10 cellular contexts compared by ENCODE assay signal in the genomic region with DNA sequence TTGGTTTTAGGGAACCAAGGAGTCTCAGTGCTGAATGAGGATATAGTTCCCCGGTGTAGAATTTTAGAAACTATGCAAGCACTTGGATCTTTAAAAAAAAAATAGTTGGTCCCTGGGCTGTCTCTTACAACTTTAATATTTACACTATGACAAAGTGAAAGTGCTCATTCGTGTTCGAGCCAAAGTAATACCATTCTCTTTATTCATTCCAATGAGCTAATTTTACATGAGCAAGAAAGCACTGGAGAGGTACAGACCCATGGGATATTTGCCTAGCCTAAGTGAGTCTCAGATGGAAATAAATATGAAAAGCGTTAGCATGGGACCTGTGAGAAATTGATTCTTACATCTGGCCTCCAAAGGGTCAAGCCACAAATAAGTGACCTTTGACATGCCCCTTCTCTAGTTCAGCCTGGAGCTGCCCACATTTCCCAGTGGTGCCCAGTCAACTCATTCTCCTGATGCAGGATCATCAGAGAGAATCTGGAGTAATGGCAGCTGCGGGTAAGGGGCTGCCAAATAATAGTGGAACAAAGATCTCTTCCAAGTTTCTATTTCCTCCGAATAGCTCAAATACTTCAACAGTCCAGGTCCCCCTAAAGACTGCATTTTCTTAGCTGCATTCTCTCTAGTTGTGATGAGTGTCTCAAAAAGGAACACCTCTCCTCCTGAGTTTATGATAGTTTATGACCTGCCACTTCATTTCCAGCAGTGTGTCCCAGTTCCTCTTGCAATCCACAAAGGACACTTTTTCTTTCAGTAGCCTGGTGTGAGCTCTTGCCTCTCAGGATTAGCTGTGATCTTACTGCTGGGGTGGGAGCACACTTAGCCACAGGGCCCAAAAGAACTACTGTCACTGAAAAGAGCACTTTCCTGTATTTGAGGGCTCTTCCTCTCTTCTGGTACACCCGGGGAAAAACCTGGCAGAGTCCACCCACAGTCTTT.
A peak's percentile ranks its signal among the peaks of the same experiment; 100 is the strongest.
DNase-seq lines count a peak whose midpoint lies in the region; ATAC-seq, FAIRE-seq and TF ChIP-seq lines count a peak whose summit lies in the region.
"Had no signal": no experiment of that assay in that cellular context is flagged by ENCODE, and none has a peak within 500 bp of the region (broad histone marks: within the 10 kb centered on the region; RNA-seq: fewer than 3 reads in every experiment).

No MANE protein-coding gene starts in this region.

- FAIRE-seq in A549 (lab: Jason Lieb, UNC) (no peak), bronchial epithelial cell (lab: Jason Lieb, UNC) (no peak)

- 0 out of 3 replicates have a peak, but pooled peaks cover 3% of the 10 kb centered on the region for H3K4me1 ChIP-seq in A549
- H3K4me1 ChIP-seq: vagina had no signal

- no peak for DNase-seq in A549 (ENCODE audit: low read depth in 1 of 2, low spot score in 1 of 2)
- peak; percentile 21 for DNase-seq in HFFc6
- DNase-seq in bronchial epithelial cell (ENCODE audit: low read depth), result peak; percentile 82
- no peak for DNase-seq in memory B cell (ENCODE audit: low spot score in 2 of 2)
- DNase-seq in activated gamma-delta T cell treated with Interleukin-2 at 50 U/mL for 16 hours, result no peak
- DNase-seq in T-helper 9 cell, result no peak
- DNase-seq in HK-2 (ENCODE audit: unreplicated experiment), result no peak
- no peak for DNase-seq in NCI-H524 (lab: John Stamatoyannopoulos, UW)

- no peak for ATAC-seq in A549
- no peak for ATAC-seq in memory B cell (ENCODE audit: low read depth)

- no peak for TF ChIP-seq RAD21 in A549 (conservative IDR thresholded peaks at IDR 0.05 in 1 of 2, IDR thresholded peaks at IDR 0.05 in 1 of 2)

- H3K27me3 Mint-ChIP-seq in HFFc6 (ENCODE audit: insufficient read depth) (peaks cover 29% of the 10 kb centered on the region), memory B cell (no peaks in the 10 kb centered on the region)
- H3K27me3 Mint-ChIP-seq: central memory CD8-positive, alpha-beta T cell had no signal

- no peak overlapping the region for H3K27ac Mint-ChIP-seq in HFFc6
- peak overlapping the region; percentile 99 for H3K27ac Mint-ChIP-seq in memory B cell

- peak overlapping the region; percentile 66 for H3K4me3 Mint-ChIP-seq in HFFc6
- peak overlapping the region; percentile 21 for H3K4me3 Mint-ChIP-seq in memory B cell
- H3K4me3 Mint-ChIP-seq: central memory CD8-positive, alpha-beta T cell had no signal

- H3K4me2 ChIP-seq in A549, result peak overlapping the region; percentile 22; the same call in 1 of the 3 replicates

- H3K27me3 ChIP-seq in bronchial epithelial cell (ENCODE audit: control insufficient read depth, insufficient read depth, low read length), result no peaks in the 10 kb centered on the region
- H3K27me3 ChIP-seq: vagina had no signal

- H3K9me3 ChIP-seq in A549, result no peaks in the 10 kb centered on the region
- H3K9me3 ChIP-seq: vagina had no signal

- CTCF ChIA-PET in A549 (lab: Yijun Ruan, JAX), result interaction anchor here (0.9 to 2.4 kb wide), 9 partner anchors 9 to 467 kb away, joined by 3 to 19 read pairs (median 7); no protein-coding TSS in a partner anchor

- no peak for TF ChIP-seq CTCF in A549 (IDR thresholded peaks at IDR 0.05)
- TF ChIP-seq CTCF in HFFc6 (IDR thresholded peaks at IDR 0.05), result no peak
- no peak for TF ChIP-seq CTCF in bronchial epithelial cell (IDR thresholded peaks at IDR 0.05; ENCODE audit: insufficient read depth, low read length, severe bottlenecking)

- H3K9me3 Mint-ChIP-seq in HFFc6, result no peaks in the 10 kb centered on the region
- H3K9me3 Mint-ChIP-seq in memory B cell, result no peaks in the 10 kb centered on the region
- H3K9me3 Mint-ChIP-seq: central memory CD8-positive, alpha-beta T cell had no signal

- POLR2A ChIA-PET in A549 (lab: Yijun Ruan, JAX), result no interaction called here

- no peak for TF ChIP-seq POLR2A in A549 (IDR thresholded peaks at IDR 0.05; ENCODE audit: low read length)

- no peak overlapping the region for H3K27ac ChIP-seq in A549
- H3K27ac ChIP-seq: vagina had no signal

- no peak for TF ChIP-seq EP300 in A549 (IDR thresholded peaks at IDR 0.05)

- H3K4me1 Mint-ChIP-seq in HFFc6 (ENCODE audit: low read depth) (peaks cover 22% of the 10 kb centered on the region), memory B cell (peaks cover 39% of the 10 kb centered on the region)
- H3K4me1 Mint-ChIP-seq: central memory CD8-positive, alpha-beta T cell had no signal

- 57% methylated on average over 7 of the region's 7 CpGs for WGBS in A549 (ENCODE audit: missing lambda C conversion rate)

- H3K36me3 ChIP-seq in bronchial epithelial cell (ENCODE audit: control insufficient read depth, insufficient read depth, low read length), result no peaks in the 10 kb centered on the region
- H3K36me3 ChIP-seq: vagina had no signal

- H3K36me3 Mint-ChIP-seq in HFFc6 (ENCODE audit: low read depth) (no peaks in the 10 kb centered on the region), memory B cell (no peaks in the 10 kb centered on the region)

- H3K4me3 ChIP-seq in A549 (no peak overlapping the region), bronchial epithelial cell (ENCODE audit: low read depth, low read length) (no peak overlapping the region)
- H3K4me3 ChIP-seq: vagina had no signal

TF ChIP-seq in A549, 52 proteins besides CTCF, POLR2A, EP300 and RAD21:
- no peak for TF ChIP-seq FOXS1 (CRISPR knock-in tag; IDR thresholded peaks at IDR 0.05)
- no peak for TF ChIP-seq SREBF2 (IDR thresholded peaks at IDR 0.05)
- no peak for TF ChIP-seq KDM5A (IDR thresholded peaks at IDR 0.05)
- TF ChIP-seq RARB (CRISPR knock-in tag; IDR thresholded peaks at IDR 0.05), result no peak
- no peak for TF ChIP-seq CBX2 (IDR thresholded peaks at IDR 0.05; ENCODE audit: borderline replicate concordance, low read depth)
- no peak for TF ChIP-seq CEBPB (IDR thresholded peaks at IDR 0.05)
- TF ChIP-seq TP53 (CRISPR knock-in tag; IDR thresholded peaks at IDR 0.05), result no peak
- no peak for TF ChIP-seq HOXB13 (CRISPR knock-in tag; IDR thresholded peaks at IDR 0.05; ENCODE audit: low read depth)
- TF ChIP-seq ZNF302 (CRISPR knock-in tag; IDR thresholded peaks at IDR 0.05), result no peak
- TF ChIP-seq, protein P1, sequence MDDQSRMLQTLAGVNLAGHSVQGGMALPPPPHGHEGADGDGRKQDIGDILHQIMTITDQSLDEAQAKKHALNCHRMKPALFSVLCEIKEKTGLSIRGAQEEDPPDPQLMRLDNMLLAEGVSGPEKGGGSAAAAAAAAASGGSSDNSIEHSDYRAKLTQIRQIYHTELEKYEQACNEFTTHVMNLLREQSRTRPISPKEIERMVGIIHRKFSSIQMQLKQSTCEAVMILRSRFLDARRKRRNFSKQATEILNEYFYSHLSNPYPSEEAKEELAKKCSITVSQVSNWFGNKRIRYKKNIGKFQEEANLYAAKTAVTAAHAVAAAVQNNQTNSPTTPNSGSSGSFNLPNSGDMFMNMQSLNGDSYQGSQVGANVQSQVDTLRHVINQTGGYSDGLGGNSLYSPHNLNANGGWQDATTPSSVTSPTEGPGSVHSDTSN (IDR thresholded peaks at IDR 0.05), result no peak
- no peak for TF ChIP-seq EHF (CRISPR knock-in tag; IDR thresholded peaks at IDR 0.05)
- no peak for TF ChIP-seq RCOR1 (IDR thresholded peaks at IDR 0.05; ENCODE audit: low read depth, low read length)
- no peak for TF ChIP-seq GATA3 (IDR thresholded peaks at IDR 0.05; ENCODE audit: borderline replicate concordance)
- TF ChIP-seq HDAC2 (IDR thresholded peaks at IDR 0.05), result no peak
- no peak for TF ChIP-seq MAFK (IDR thresholded peaks at IDR 0.05; ENCODE audit: partially characterized antibody)
- TF ChIP-seq, protein P2, sequence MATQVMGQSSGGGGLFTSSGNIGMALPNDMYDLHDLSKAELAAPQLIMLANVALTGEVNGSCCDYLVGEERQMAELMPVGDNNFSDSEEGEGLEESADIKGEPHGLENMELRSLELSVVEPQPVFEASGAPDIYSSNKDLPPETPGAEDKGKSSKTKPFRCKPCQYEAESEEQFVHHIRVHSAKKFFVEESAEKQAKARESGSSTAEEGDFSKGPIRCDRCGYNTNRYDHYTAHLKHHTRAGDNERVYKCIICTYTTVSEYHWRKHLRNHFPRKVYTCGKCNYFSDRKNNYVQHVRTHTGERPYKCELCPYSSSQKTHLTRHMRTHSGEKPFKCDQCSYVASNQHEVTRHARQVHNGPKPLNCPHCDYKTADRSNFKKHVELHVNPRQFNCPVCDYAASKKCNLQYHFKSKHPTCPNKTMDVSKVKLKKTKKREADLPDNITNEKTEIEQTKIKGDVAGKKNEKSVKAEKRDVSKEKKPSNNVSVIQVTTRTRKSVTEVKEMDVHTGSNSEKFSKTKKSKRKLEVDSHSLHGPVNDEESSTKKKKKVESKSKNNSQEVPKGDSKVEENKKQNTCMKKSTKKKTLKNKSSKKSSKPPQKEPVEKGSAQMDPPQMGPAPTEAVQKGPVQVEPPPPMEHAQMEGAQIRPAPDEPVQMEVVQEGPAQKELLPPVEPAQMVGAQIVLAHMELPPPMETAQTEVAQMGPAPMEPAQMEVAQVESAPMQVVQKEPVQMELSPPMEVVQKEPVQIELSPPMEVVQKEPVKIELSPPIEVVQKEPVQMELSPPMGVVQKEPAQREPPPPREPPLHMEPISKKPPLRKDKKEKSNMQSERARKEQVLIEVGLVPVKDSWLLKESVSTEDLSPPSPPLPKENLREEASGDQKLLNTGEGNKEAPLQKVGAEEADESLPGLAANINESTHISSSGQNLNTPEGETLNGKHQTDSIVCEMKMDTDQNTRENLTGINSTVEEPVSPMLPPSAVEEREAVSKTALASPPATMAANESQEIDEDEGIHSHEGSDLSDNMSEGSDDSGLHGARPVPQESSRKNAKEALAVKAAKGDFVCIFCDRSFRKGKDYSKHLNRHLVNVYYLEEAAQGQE (IDR thresholded peaks at IDR 0.05), result no peak
- no peak for TF ChIP-seq MAZ (IDR thresholded peaks at IDR 0.05; ENCODE audit: borderline replicate concordance, low read depth, low read length)

Comparison
In these comparisons a context has a peak if more than half of its experiments do, and no peak if none do; other contexts are left out.
1. DNase-seq: peak in HFFc6 (single experiment) and bronchial epithelial cell (single experiment); none in A549 (0 of 2), memory B cell (0 of 2), activated gamma-delta T cell treated with Interleukin-2 at 50 U/mL for 16 hours (single experiment), T-helper 9 cell (single experiment), HK-2 (single experiment) and NCI-H524 (0 of 2).